Comparison of ENCODE assay signal across 25 cellular contexts in genomic region chr16:35732046-35732810, GRCh38.
"Had no signal": no experiment of that assay in that cellular context is flagged by ENCODE, and none has a peak within 500 bp of the region (broad histone marks: within the 10 kb centered on the region; RNA-seq: fewer than 3 reads in every experiment).

No MANE protein-coding gene starts in this region.

- H3K4me3 ChIP-seq: left lung, lower lobe of right lung, psoas muscle, right lobe of liver, smooth muscle cell, tibial nerve had no signal

- H3K27me3 ChIP-seq: left lung, right lobe of liver, tibial nerve had no signal

- H3K9ac ChIP-seq: parathyroid adenoma had no signal

- H2AFZ ChIP-seq: parathyroid adenoma had no signal

- H3K4me2 ChIP-seq: smooth muscle cell had no signal

- H3K27me3 Mint-ChIP-seq: naive thymus-derived CD8-positive, alpha-beta T cell; stimulated activated memory B cell treated with anti-CD40 and anti-IgM and Interleukin-4, amounts not matched to agents 10 μg/mL and 1 μg/mL and 100 μg/mL, for 72 hours; stimulated activated naive CD8-positive, alpha-beta T cell treated with anti-CD3 and anti-CD28 coated beads, Interleukin-15, amount 100 ng/mL, for 72 hours; type B pancreatic cell had no signal

- H3K36me3 ChIP-seq: left lung, lower lobe of right lung, right lobe of liver, tibial nerve had no signal

- H3K9me3 ChIP-seq: psoas muscle, right lobe of liver had no signal

- H3K79me2 ChIP-seq: parathyroid adenoma had no signal

- H3K4me1 ChIP-seq: left lung, lower lobe of right lung, parathyroid adenoma, psoas muscle, right lobe of liver, tibial nerve had no signal

- H3K27ac ChIP-seq: left lung, lower lobe of right lung, parathyroid adenoma, psoas muscle, right lobe of liver, tibial nerve had no signal

- H3K27ac Mint-ChIP-seq: naive thymus-derived CD8-positive, alpha-beta T cell; nephron; stimulated activated memory B cell treated with anti-CD40 and anti-IgM and Interleukin-4, amounts not matched to agents 10 μg/mL and 1 μg/mL and 100 μg/mL, for 72 hours; stimulated activated naive CD8-positive, alpha-beta T cell treated with anti-CD3 and anti-CD28 coated beads, Interleukin-15, amount 100 ng/mL, for 72 hours; type B pancreatic cell had no signal

- H3K4me3 Mint-ChIP-seq: naive thymus-derived CD8-positive, alpha-beta T cell; nephron; neural crest cell; stimulated activated memory B cell treated with anti-CD40 and anti-IgM and Interleukin-4, amounts not matched to agents 10 μg/mL and 1 μg/mL and 100 μg/mL, for 72 hours; stimulated activated naive CD8-positive, alpha-beta T cell treated with anti-CD3 and anti-CD28 coated beads, Interleukin-15, amount 100 ng/mL, for 72 hours; type B pancreatic cell had no signal

- DNase-seq: hippocampal formation; kidney; left colon; left lung; lower lobe of right lung; mammary epithelial cell; mesenchymal stem cell; naive thymus-derived CD8-positive, alpha-beta T cell; nucleus accumbens; psoas muscle; right lobe of liver; stimulated activated CD4-positive, alpha-beta T cell treated with anti-CD3 and anti-CD28 coated beads, Interleukin-1b, Interleukin-23, amount 100 ng/mL, for 48 hours; stimulated activated CD4-positive, alpha-beta T cell treated with anti-CD3 and anti-CD28 coated beads, Interleukin-2, amount 100 ng/mL, for 48 hours; stimulated activated CD4-positive, alpha-beta T cell treated with anti-CD3 and anti-CD28 coated beads, Interleukin-4, amount 100 ng/mL, for 4 hours; stimulated activated CD8-positive, alpha-beta memory T cell treated with anti-CD3 and anti-CD28 coated beads, Interleukin-4, amount 100 ng/mL, for 48 hours; stimulated activated naive CD4-positive, alpha-beta T cell treated with Interleukin-2 at 50 U/mL for 16 hours; stimulated activated naive CD8-positive, alpha-beta T cell treated with anti-CD3 and anti-CD28 coated beads, Interleukin-15, amount 100 ng/mL, for 72 hours; substantia nigra had no signal

- H3K36me3 Mint-ChIP-seq: stimulated activated memory B cell treated with anti-CD40 and anti-IgM and Interleukin-4, amounts not matched to agents 10 μg/mL and 1 μg/mL and 100 μg/mL, for 72 hours; type B pancreatic cell had no signal

- H3K4me1 Mint-ChIP-seq: naive thymus-derived CD8-positive, alpha-beta T cell; nephron; neural crest cell; stimulated activated memory B cell treated with anti-CD40 and anti-IgM and Interleukin-4, amounts not matched to agents 10 μg/mL and 1 μg/mL and 100 μg/mL, for 72 hours; stimulated activated naive CD8-positive, alpha-beta T cell treated with anti-CD3 and anti-CD28 coated beads, Interleukin-15, amount 100 ng/mL, for 72 hours had no signal
